In the genomic region with DNA sequence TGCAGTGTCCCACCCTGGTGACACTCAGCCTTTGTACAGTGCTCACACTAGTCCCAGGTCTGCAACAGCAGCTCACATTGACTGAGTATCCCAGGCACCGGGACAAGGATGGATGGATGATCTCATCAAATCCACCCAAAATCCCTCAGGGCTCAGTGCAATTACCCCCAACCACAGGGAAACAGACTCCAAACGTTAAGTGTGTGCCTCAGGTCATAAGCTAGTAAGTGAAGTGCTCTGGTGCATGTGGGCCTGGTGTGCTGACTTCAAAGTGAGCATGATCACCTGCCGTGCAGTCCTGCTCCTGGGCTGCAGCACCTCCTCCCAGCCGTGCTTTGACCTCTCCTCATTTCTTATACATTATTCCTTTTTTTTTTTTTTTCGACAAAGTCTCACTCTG, we compare ENCODE assay signal across 19 cellular contexts. TPM values are rescaled to one million over a fixed set of nuclear protein-coding genes. Genes with fewer than 3 reads are reported as not detected.
A peak's percentile ranks its signal among the peaks of the same experiment; 100 is the strongest.
DNase-seq lines count a peak whose midpoint lies in the region; ATAC-seq, FAIRE-seq and TF ChIP-seq lines count a peak whose summit lies in the region.
"Had no signal": no experiment of that assay in that cellular context is flagged by ENCODE, and none has a peak within 500 bp of the region (broad histone marks: within the 10 kb centered on the region; RNA-seq: fewer than 3 reads in every experiment).

No MANE protein-coding gene starts in this region.

- H3K4me1 ChIP-seq in BE2C (peaks cover 7% of the 10 kb centered on the region), GM23338 (ENCODE audit: insufficient read depth) (peaks cover 3% of the 10 kb centered on the region)
- H3K4me1 ChIP-seq: Caco-2 had no signal

- H3K36me3 Mint-ChIP-seq in GM23338 (ENCODE audit: low read depth), result no peaks in the 10 kb centered on the region

- H3K36me3 ChIP-seq in BE2C (no peaks in the 10 kb centered on the region), GM23338 (ENCODE audit: insufficient read depth) (no peaks in the 10 kb centered on the region)
- H3K36me3 ChIP-seq: BLaER1 had no signal

- peaks cover 5% of the 10 kb centered on the region for H3K27me3 ChIP-seq in BE2C
- H3K27me3 ChIP-seq in GM23338 (ENCODE audit: insufficient read depth), result 0 out of 2 replicates have a peak, but pooled peaks cover 5% of the 10 kb centered on the region
- H3K27me3 ChIP-seq: BLaER1 had no signal

- H4K20me1 ChIP-seq in GM23338 (replicated peaks; ENCODE audit: insufficient read depth), result no peaks in the 10 kb centered on the region
- H4K20me1 ChIP-seq: BLaER1 had no signal

- no peaks in the 10 kb centered on the region for H3K9me2 ChIP-seq in GM23338 (ENCODE audit: insufficient read depth)

- H3K79me2 ChIP-seq in GM23338 (replicated peaks; ENCODE audit: insufficient read depth), result no peaks in the 10 kb centered on the region

- no peak overlapping the region for H3K4me2 ChIP-seq in GM23338
- H3K4me2 ChIP-seq: A549, BLaER1 had no signal

- H3K4me3 ChIP-seq in BE2C (ENCODE audit: low read depth, low read length) (no peak overlapping the region), GM23338 (no peak overlapping the region)
- H3K4me3 ChIP-seq: A549, BLaER1, K562 had no signal

- H2AFZ ChIP-seq in GM23338, result no peak overlapping the region

- no peaks in the 10 kb centered on the region for H3F3A ChIP-seq in GM23338 (replicated peaks; ENCODE audit: low read depth)

- no peaks in the 10 kb centered on the region for H3K9me3 Mint-ChIP-seq in GM23338
- H3K9me3 Mint-ChIP-seq: CD8-positive, alpha-beta memory T cell had no signal

- peaks cover 3% of the 10 kb centered on the region; the same call in 2 of the 3 replicates for H3K4me1 Mint-ChIP-seq in GM23338

- H3K4me3 Mint-ChIP-seq in GM23338, result no peak overlapping the region

- no peak overlapping the region for H3K27ac Mint-ChIP-seq in GM23338
- H3K27ac Mint-ChIP-seq: CD8-positive, alpha-beta memory T cell had no signal

- DNase-seq in BE2C (peak; percentile 53), D341Med (ENCODE audit: low spot score) (peak; percentile 36), HTR-8/SVneo (ENCODE audit: insufficient read length, low spot score) (no peak), islet precursor cell (peak; percentile 99), NCI-H146 treated with DMSO at 0.1 percent for 48 hours (lab: John Stamatoyannopoulos, UW; ENCODE audit: unreplicated experiment) (no peak), GM23338 (ENCODE audit: low spot score) (no peak), mesenteric fat pad (ENCODE audit: low spot score) (no peak)
- DNase-seq: Caco-2; CD8-positive, alpha-beta memory T cell; EL; GDM1; HCEC 1CT had no signal

- ATAC-seq in GM23338, result no peak
- ATAC-seq: A549, K562 had no signal

- TF ChIP-seq CTCF in BE2C (IDR thresholded peaks at IDR 0.05; ENCODE audit: low read depth, low read length) (no peak), GM23338 (conservative IDR thresholded peaks at IDR 0.05; ENCODE audit: low read depth in 2 of 2) (no peak)

- H3K9me3 ChIP-seq in BE2C, result no peaks in the 10 kb centered on the region
- H3K9me3 ChIP-seq: A549, BLaER1, Caco-2 had no signal

- peaks cover 2% of the 10 kb centered on the region for H3K27me3 Mint-ChIP-seq in GM23338 (ENCODE audit: insufficient read depth, low read depth, poor library complexity)

- FAIRE-seq in HTR-8/SVneo (lab: Jason Lieb, UNC), result peak; percentile 13
- FAIRE-seq: A549, GM19239, H1, K562 had no signal

- H3K27ac ChIP-seq in GM23338 (ENCODE audit: low read depth), result no peak overlapping the region
- H3K27ac ChIP-seq: A549, BLaER1, HL-60 had no signal

TF ChIP-seq in GM23338, 12 proteins besides CTCF, POLR2A, EP300 and RAD21 (continues in another document):
- no peak for TF ChIP-seq EZH2phosphoT487 (IDR thresholded peaks at IDR 0.05; ENCODE audit: unreplicated experiment)
- no peak for TF ChIP-seq EZH2 (IDR thresholded peaks at IDR 0.05; ENCODE audit: low read depth, unreplicated experiment)
- TF ChIP-seq, protein P1, sequence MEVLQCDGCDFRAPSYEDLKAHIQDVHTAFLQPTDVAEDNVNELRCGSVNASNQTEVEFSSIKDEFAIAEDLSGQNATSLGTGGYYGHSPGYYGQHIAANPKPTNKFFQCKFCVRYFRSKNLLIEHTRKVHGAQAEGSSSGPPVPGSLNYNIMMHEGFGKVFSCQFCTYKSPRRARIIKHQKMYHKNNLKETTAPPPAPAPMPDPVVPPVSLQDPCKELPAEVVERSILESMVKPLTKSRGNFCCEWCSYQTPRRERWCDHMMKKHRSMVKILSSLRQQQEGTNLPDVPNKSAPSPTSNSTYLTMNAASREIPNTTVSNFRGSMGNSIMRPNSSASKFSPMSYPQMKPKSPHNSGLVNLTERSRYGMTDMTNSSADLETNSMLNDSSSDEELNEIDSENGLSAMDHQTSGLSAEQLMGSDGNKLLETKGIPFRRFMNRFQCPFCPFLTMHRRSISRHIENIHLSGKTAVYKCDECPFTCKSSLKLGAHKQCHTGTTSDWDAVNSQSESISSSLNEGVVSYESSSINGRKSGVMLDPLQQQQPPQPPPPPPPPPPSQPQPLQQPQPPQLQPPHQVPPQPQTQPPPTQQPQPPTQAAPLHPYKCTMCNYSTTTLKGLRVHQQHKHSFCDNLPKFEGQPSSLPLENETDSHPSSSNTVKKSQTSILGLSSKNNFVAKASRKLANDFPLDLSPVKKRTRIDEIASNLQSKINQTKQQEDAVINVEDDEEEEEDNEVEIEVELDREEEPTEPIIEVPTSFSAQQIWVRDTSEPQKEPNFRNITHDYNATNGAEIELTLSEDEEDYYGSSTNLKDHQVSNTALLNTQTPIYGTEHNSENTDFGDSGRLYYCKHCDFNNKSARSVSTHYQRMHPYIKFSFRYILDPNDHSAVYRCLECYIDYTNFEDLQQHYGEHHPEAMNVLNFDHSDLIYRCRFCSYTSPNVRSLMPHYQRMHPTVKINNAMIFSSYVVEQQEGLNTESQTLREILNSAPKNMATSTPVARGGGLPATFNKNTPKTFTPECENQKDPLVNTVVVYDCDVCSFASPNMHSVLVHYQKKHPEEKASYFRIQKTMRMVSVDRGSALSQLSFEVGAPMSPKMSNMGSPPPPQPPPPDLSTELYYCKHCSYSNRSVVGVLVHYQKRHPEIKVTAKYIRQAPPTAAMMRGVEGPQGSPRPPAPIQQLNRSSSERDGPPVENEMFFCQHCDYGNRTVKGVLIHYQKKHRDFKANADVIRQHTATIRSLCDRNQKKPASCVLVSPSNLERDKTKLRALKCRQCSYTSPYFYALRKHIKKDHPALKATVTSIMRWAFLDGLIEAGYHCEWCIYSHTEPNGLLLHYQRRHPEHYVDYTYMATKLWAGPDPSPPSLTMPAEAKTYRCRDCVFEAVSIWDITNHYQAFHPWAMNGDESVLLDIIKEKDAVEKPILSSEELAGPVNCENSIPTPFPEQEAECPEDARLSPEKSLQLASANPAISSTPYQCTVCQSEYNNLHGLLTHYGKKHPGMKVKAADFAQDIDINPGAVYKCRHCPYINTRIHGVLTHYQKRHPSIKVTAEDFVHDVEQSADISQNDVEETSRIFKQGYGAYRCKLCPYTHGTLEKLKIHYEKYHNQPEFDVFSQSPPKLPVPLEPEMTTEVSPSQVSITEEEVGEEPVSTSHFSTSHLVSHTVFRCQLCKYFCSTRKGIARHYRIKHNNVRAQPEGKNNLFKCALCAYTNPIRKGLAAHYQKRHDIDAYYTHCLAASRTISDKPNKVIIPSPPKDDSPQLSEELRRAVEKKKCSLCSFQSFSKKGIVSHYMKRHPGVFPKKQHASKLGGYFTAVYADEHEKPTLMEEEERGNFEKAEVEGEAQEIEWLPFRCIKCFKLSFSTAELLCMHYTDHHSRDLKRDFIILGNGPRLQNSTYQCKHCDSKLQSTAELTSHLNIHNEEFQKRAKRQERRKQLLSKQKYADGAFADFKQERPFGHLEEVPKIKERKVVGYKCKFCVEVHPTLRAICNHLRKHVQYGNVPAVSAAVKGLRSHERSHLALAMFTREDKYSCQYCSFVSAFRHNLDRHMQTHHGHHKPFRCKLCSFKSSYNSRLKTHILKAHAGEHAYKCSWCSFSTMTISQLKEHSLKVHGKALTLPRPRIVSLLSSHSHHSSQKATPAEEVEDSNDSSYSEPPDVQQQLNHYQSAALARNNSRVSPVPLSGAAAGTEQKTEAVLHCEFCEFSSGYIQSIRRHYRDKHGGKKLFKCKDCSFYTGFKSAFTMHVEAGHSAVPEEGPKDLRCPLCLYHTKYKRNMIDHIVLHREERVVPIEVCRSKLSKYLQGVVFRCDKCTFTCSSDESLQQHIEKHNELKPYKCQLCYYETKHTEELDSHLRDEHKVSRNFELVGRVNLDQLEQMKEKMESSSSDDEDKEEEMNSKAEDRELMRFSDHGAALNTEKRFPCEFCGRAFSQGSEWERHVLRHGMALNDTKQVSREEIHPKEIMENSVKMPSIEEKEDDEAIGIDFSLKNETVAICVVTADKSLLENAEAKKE (CRISPR knock-in tag; IDR thresholded peaks at IDR 0.05), result no peak
- no peak for TF ChIP-seq ZNF331 (CRISPR knock-in tag; IDR thresholded peaks at IDR 0.05; ENCODE audit: low read depth)
- TF ChIP-seq, protein P2, sequence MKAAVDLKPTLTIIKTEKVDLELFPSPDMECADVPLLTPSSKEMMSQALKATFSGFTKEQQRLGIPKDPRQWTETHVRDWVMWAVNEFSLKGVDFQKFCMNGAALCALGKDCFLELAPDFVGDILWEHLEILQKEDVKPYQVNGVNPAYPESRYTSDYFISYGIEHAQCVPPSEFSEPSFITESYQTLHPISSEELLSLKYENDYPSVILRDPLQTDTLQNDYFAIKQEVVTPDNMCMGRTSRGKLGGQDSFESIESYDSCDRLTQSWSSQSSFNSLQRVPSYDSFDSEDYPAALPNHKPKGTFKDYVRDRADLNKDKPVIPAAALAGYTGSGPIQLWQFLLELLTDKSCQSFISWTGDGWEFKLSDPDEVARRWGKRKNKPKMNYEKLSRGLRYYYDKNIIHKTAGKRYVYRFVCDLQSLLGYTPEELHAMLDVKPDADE (IDR thresholded peaks at IDR 0.05), result no peak
- TF ChIP-seq JUNB (IDR thresholded peaks at IDR 0.05; ENCODE audit: unreplicated experiment), result no peak
- no peak for TF ChIP-seq POLR2AphosphoS5 (IDR thresholded peaks at IDR 0.05; ENCODE audit: low read depth)
- TF ChIP-seq NANOG (IDR thresholded peaks at IDR 0.05; ENCODE audit: borderline replicate concordance), result no peak

RNA-seq across cellular contexts. Expression of a gene that starts 31.2 kb away (rescaled TPM):
- polyA plus RNA-seq in BE2C (2012; ENCODE audit: insufficient read depth, insufficient read length, low read depth), result not detected
- not detected in 2 replicates for total RNA-seq in GM23338 (2014; rRNA removed; shearing (Covaris generic))
- not detected in 2 replicates for polyA plus RNA-seq in GM23338 (2016; fragmentation: Nextera tagmentation; extraction: Ambion mirVana)
- 7.3 TPM for total RNA-seq in mesenteric fat pad
- total RNA-seq: Caco-2; CD8-positive, alpha-beta memory T cell; H1; K562 had no signal
- polyA plus RNA-seq: A549; AG04450; CD8-positive, alpha-beta memory T cell; H1; K562 had no signal

RNA-seq across cellular contexts. Expression of a gene that starts 58.0 kb away (rescaled TPM):
- not detected for polyA plus RNA-seq in BE2C (2012; ENCODE audit: insufficient read depth, insufficient read length, low read depth)
- not detected in 2 replicates for total RNA-seq in GM23338 (2014; rRNA removed; shearing (Covaris generic))
- polyA plus RNA-seq in GM23338 (2016; fragmentation: Nextera tagmentation; extraction: Ambion mirVana), result not detected in 2 replicates
- 2.8 TPM for total RNA-seq in mesenteric fat pad
- total RNA-seq: CD8-positive, alpha-beta memory T cell; H1; K562 had no signal
- polyA plus RNA-seq: A549; AG04450; CD8-positive, alpha-beta memory T cell; H1; K562 had no signal

Comparison
In these comparisons a context has a peak if more than half of its experiments do, and no peak if none do; other contexts are left out.
1. DNase-seq: peak in BE2C (single experiment), D341Med (single experiment) and islet precursor cell (single experiment); none in HTR-8/SVneo (single experiment), NCI-H146 treated with DMSO at 0.1 percent for 48 hours (single experiment), GM23338 (single experiment) and mesenteric fat pad (single experiment).